Comparison of ENCODE assay signal across 15 cellular contexts in genomic region chr12:41605528-41606295, GRCh38.
A peak's percentile ranks its signal among the peaks of the same experiment; 100 is the strongest.
DNase-seq lines count a peak whose midpoint lies in the region; ATAC-seq and TF ChIP-seq lines count a peak whose summit lies in the region.
"Had no signal": no experiment of that assay in that cellular context is flagged by ENCODE, and none has a peak within 500 bp of the region (broad histone marks: within the 10 kb centered on the region; RNA-seq: fewer than 3 reads in every experiment).

No MANE protein-coding gene starts in this region.

- TF ChIP-seq POLR2A in sigmoid colon (IDR thresholded peaks at IDR 0.05): no peak

- no peaks in the 10 kb centered on the region for H3K4me1 Mint-ChIP-seq in stimulated activated memory B cell treated with anti-CD40 and anti-IgM and Interleukin-4, amounts not matched to agents 10 μg/mL and 1 μg/mL and 100 μg/mL, for 72 hours
- H3K4me1 Mint-ChIP-seq: natural killer cell had no signal

- no peaks in the 10 kb centered on the region for H3K9me3 ChIP-seq in sigmoid colon
- H3K9me3 ChIP-seq: adrenal gland, gastrocnemius medialis, transverse colon had no signal

- no peaks in the 10 kb centered on the region for H3K36me3 ChIP-seq in sigmoid colon
- H3K36me3 ChIP-seq: adrenal gland, gastrocnemius medialis, transverse colon had no signal

- ATAC-seq in GM21515 (IDR thresholded peaks at IDR 0.05; ENCODE audit: unreplicated experiment): peak; percentile 83
- peak; percentile 66 for ATAC-seq in stimulated activated memory B cell treated with anti-CD40 and anti-IgM and Interleukin-4, amounts not matched to agents 10 μg/mL and 1 μg/mL and 100 μg/mL, for 72 hours
- ATAC-seq: gastrocnemius medialis, natural killer cell had no signal

- H3K4me3 ChIP-seq in choroid plexus epithelial cell (ENCODE audit: low read depth, low read length) (no peak overlapping the region), sigmoid colon (no peak overlapping the region)
- H3K4me3 ChIP-seq: adrenal gland, gastrocnemius medialis, transverse colon had no signal

- WGBS in sigmoid colon, 2 donors: 76 to 81% methylated on average over 16 of the region's 16 CpGs

- no peaks in the 10 kb centered on the region for H3K36me3 Mint-ChIP-seq in stimulated activated memory B cell treated with anti-CD40 and anti-IgM and Interleukin-4, amounts not matched to agents 10 μg/mL and 1 μg/mL and 100 μg/mL, for 72 hours
- H3K36me3 Mint-ChIP-seq: natural killer cell had no signal

- H3K4me3 Mint-ChIP-seq in stimulated activated memory B cell treated with anti-CD40 and anti-IgM and Interleukin-4, amounts not matched to agents 10 μg/mL and 1 μg/mL and 100 μg/mL, for 72 hours: no peak overlapping the region
- H3K4me3 Mint-ChIP-seq: HFFc6, natural killer cell had no signal

- no peaks in the 10 kb centered on the region for H3K4me1 ChIP-seq in sigmoid colon
- H3K4me1 ChIP-seq: adrenal gland, gastrocnemius medialis, transverse colon had no signal

- H3K27ac ChIP-seq in sigmoid colon: no peak overlapping the region
- H3K27ac ChIP-seq: adrenal gland, gastrocnemius medialis, transverse colon had no signal

- no peak for TF ChIP-seq EP300 in sigmoid colon (IDR thresholded peaks at IDR 0.05)

- DNase-seq in M059J (ENCODE audit: low read depth) (peak; percentile 4), choroid plexus epithelial cell (ENCODE audit: low read depth) (peak; percentile 72), NCI-H1048 (lab: John Stamatoyannopoulos, UW) (no peak), sigmoid colon (no peak), GM10266 (ENCODE audit: extremely low spot score) (no peak), islet precursor cell (no peak)
- DNase-seq: adrenal gland; effector memory CD4-positive, alpha-beta T cell; gastrocnemius medialis; HFFc6; natural killer cell; NCI-H446 treated with DMSO at 0.1 percent for 48 hours; transverse colon had no signal

- intact Hi-C loops in sigmoid colon (cut with DNase I): no loop called here

- H3K27ac Mint-ChIP-seq in stimulated activated memory B cell treated with anti-CD40 and anti-IgM and Interleukin-4, amounts not matched to agents 10 μg/mL and 1 μg/mL and 100 μg/mL, for 72 hours: no peak overlapping the region
- H3K27ac Mint-ChIP-seq: HFFc6, natural killer cell had no signal

- H3K27me3 ChIP-seq in sigmoid colon: no peaks in the 10 kb centered on the region
- H3K27me3 ChIP-seq: adrenal gland, gastrocnemius medialis, transverse colon had no signal

- TF ChIP-seq CTCF in choroid plexus epithelial cell (conservative IDR thresholded peaks at IDR 0.05; ENCODE audit: low read depth, low read length): no peak
- no peak for TF ChIP-seq CTCF in sigmoid colon (IDR thresholded peaks at IDR 0.05)
- no peak for TF ChIP-seq CTCF in GM10266 (IDR thresholded peaks at IDR 0.05; ENCODE audit: control insufficient read depth, insufficient read depth, low read depth, missing control alignments)

- no peaks in the 10 kb centered on the region for H3K27me3 Mint-ChIP-seq in stimulated activated memory B cell treated with anti-CD40 and anti-IgM and Interleukin-4, amounts not matched to agents 10 μg/mL and 1 μg/mL and 100 μg/mL, for 72 hours

- no peaks in the 10 kb centered on the region for H3K9me3 Mint-ChIP-seq in stimulated activated memory B cell treated with anti-CD40 and anti-IgM and Interleukin-4, amounts not matched to agents 10 μg/mL and 1 μg/mL and 100 μg/mL, for 72 hours

Comparison
In these comparisons a context has a peak if more than half of its experiments do, and no peak if none do; other contexts are left out.
1. DNase-seq: peak in M059J (single experiment) and choroid plexus epithelial cell (single experiment); none in NCI-H1048 (single experiment), sigmoid colon (single experiment), GM10266 (single experiment) and islet precursor cell (single experiment).